ENCODE assay signal across 8 cellular contexts in the genomic region with DNA sequence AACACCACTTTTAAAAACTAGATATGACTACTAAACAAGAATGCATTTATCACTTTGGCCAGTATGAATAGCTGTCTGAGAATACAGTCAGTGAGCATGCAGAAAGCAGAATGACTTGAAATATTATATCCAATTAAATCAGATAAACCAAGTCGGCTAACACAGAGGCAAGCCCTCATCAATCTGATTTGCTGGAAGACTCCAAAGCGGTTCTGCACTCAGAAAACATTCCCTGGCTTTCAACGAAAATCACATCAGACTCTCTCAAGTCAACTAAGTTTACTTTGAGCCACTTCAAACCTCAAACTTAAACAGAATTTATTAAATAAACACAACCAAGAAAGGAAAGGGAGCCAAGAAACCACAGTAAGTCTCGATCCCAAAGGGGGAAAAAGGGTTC. TPM values are rescaled to one million over a fixed set of nuclear protein-coding genes. Genes with fewer than 3 reads are reported as not detected.
A peak's percentile ranks its signal among the peaks of the same experiment; 100 is the strongest.
DNase-seq lines count a peak whose midpoint lies in the region; ATAC-seq and TF ChIP-seq lines count a peak whose summit lies in the region.

No MANE protein-coding gene starts in this region.

- CTCF ChIA-PET in A673 (lab: Charles Lee): no interaction called here

- ATAC-seq in memory B cell (ENCODE audit: low read depth) (no peak), HG02571 (IDR thresholded peaks at IDR 0.05; ENCODE audit: unreplicated experiment) (no peak), GM19035 (IDR thresholded peaks at IDR 0.05; ENCODE audit: unreplicated experiment) (no peak)

- H3K27me3 Mint-ChIP-seq in brain (peaks cover 58% of the 10 kb centered on the region), memory B cell (peaks cover 29% of the 10 kb centered on the region)

- H3K27ac Mint-ChIP-seq in brain (peak overlapping the region in 3 of 5 experiments; percentile 78 to 89 (median 84)), memory B cell (no peak overlapping the region)

- H3K4me1 ChIP-seq in A673 (ENCODE audit: insufficient read depth, low read length, poor library complexity, severe bottlenecking): peaks cover 62% of the 10 kb centered on the region

- H3K36me3 Mint-ChIP-seq in brain: no peaks in the 10 kb centered on the region
- H3K36me3 Mint-ChIP-seq in memory B cell: peaks cover 2% of the 10 kb centered on the region

- H3K27me3 ChIP-seq in A673 (replicated peaks; ENCODE audit: insufficient read depth, low read depth, low read length, poor library complexity): no peaks in the 10 kb centered on the region

- no peaks in the 10 kb centered on the region for H3K9me3 ChIP-seq in A673 (ENCODE audit: low read depth, low read length, poor library complexity, severe bottlenecking)

- peaks cover 72% of the 10 kb centered on the region for H3K4me1 Mint-ChIP-seq in brain
- peaks cover 7% of the 10 kb centered on the region for H3K4me1 Mint-ChIP-seq in memory B cell

- DNase-seq in A673 (ENCODE audit: low spot score): no peak
- DNase-seq in HFF-Myc (ENCODE audit: extremely low read depth, low read depth): no peak
- DNase-seq in memory B cell (ENCODE audit: low spot score in 2 of 2): no peak
- DNase-seq in NCI-H524 treated with DMSO at 0.1 percent for 48 hours (lab: John Stamatoyannopoulos, UW): no peak
- no peak for DNase-seq in SHP77 treated with DMSO at 0.1 percent for 48 hours (lab: John Stamatoyannopoulos, UW)

- peak overlapping the region; percentile 93 to 99 (median 98) for H3K4me3 Mint-ChIP-seq in brain
- H3K4me3 Mint-ChIP-seq in memory B cell: peak overlapping the region; percentile 62

- H3K9me3 Mint-ChIP-seq in brain (no peaks in the 10 kb centered on the region), memory B cell (peaks cover 3% of the 10 kb centered on the region)

- intact Hi-C loops in A673 (cut with micrococcal nuclease; ENCODE audit: unreplicated experiment): loop anchor here (2.0 to 10.0 kb wide), 3 partner anchors 144 to 256 kb away; no protein-coding TSS in a partner anchor

- no peak for TF ChIP-seq CTCF in A673 (conservative IDR thresholded peaks at IDR 0.05; ENCODE audit: low read depth, low read length)
- TF ChIP-seq CTCF in HFF-Myc (IDR thresholded peaks at IDR 0.05; ENCODE audit: low read depth, low read length, missing control alignments): no peak
- no peak for TF ChIP-seq CTCF in brain (conservative IDR thresholded peaks at IDR 0.05)

- BruUV-seq in A673 (replicated peaks; lab: Mats Ljungman, UMichigan): TSS peak; percentile 29

- POLR2A ChIA-PET in A673 (lab: Charles Lee; ENCODE audit: low non-redundant PET): no interaction called here

- peaks cover 5% of the 10 kb centered on the region for H3K36me3 ChIP-seq in A673 (ENCODE audit: insufficient read depth, low read length, poor library complexity, severe bottlenecking)

- H3K27ac ChIP-seq in A673 (ENCODE audit: low read depth, low read length, poor library complexity, severe bottlenecking): peak overlapping the region; percentile 95

- H3K4me3 ChIP-seq in A673 (ENCODE audit: low read depth, low read length, poor library complexity, severe bottlenecking) (peak overlapping the region; percentile 90), HFF-Myc (replicated peaks; ENCODE audit: low read depth, low read length) (peak overlapping the region; percentile 78)

RNA-seq across cellular contexts. Expression of gene MYO10, which starts 1.4 kb away (rescaled TPM):
- total RNA-seq in A673 (2021): 194 and 202 TPM in 2 replicates
- polyA plus RNA-seq in brain (ENCODE audit: insufficient read depth, low read depth, low replicate concordance): 39.3 TPM
